Comparison of ENCODE assay signal across 11 cellular contexts in genomic region chr1:201917362-201918033, GRCh38. TPM values are rescaled to one million over a fixed set of nuclear protein-coding genes. Genes with fewer than 3 reads are reported as not detected.
DNase-seq lines count a peak whose midpoint lies in the region; ATAC-seq and TF ChIP-seq lines count a peak whose summit lies in the region.
"Had no signal": no experiment of that assay in that cellular context is flagged by ENCODE, and none has a peak within 500 bp of the region (broad histone marks: within the 10 kb centered on the region; RNA-seq: fewer than 3 reads in every experiment).

No MANE protein-coding gene starts in this region.

- H2AFZ ChIP-seq in MM.1S (ENCODE audit: low read length) = no peak overlapping the region

- H3K4me2 ChIP-seq in MM.1S (ENCODE audit: low read depth, low read length) = no peak overlapping the region

- DNase-seq in H4 (ENCODE audit: low spot score) = peak; percentile 77
- peak; percentile 96 for DNase-seq in MCF 10A (ENCODE audit: unreplicated experiment)
- peak; percentile 91 for DNase-seq in iris pigment epithelial cell (ENCODE audit: low read depth)
- no peak for DNase-seq in HPDE6-E6E7 (ENCODE audit: extremely low spot score)
- DNase-seq in T1000 (lab: John Stamatoyannopoulos, UW) = no peak
- DNase-seq in MM.1S = no peak
- DNase-seq: activated T-cell treated with anti-CD3 and anti-CD28 coated beads for 4 hours, hippocampal formation had no signal

- H3K9me2 ChIP-seq in MM.1S (replicated peaks; ENCODE audit: insufficient read depth, low read length) = no peaks in the 10 kb centered on the region

- no peak for ATAC-seq in GM18867 (IDR thresholded peaks at IDR 0.05; ENCODE audit: unreplicated experiment)

- CTCF ChIA-PET in MCF 10A (lab: Yijun Ruan, JAX) = interaction anchor here (0.6 to 9.2 kb wide), 9 partner anchors 21 to 1122 kb away, joined by 3 to 83 read pairs (median 4); no protein-coding TSS in a partner anchor

- H3K27ac ChIP-seq in skin epidermis (peak overlapping the region in 17 of 21 experiments; percentile 1 to 81 (median 40)), MM.1S (ENCODE audit: low read length) (no peak overlapping the region)
- H3K27ac ChIP-seq: SK-N-MC had no signal

- intact Hi-C loops in MCF 10A (cut with micrococcal nuclease) = no loop called here

- no peaks in the 10 kb centered on the region for H3K9me3 ChIP-seq in MM.1S (replicated peaks; ENCODE audit: insufficient read depth, low read length)

- no peaks in the 10 kb centered on the region for H4K20me1 ChIP-seq in MM.1S (ENCODE audit: insufficient read depth, low read length)

- H3K36me3 ChIP-seq in MM.1S (replicated peaks; ENCODE audit: insufficient read depth, low read length) = no peaks in the 10 kb centered on the region

- H3K4me3 Mint-ChIP-seq in MCF 10A (ENCODE audit: unreplicated experiment) = no peak overlapping the region

- H3K4me3 ChIP-seq in skin epidermis (no peak overlapping the region), MM.1S (ENCODE audit: low read length) (no peak overlapping the region)
- H3K4me3 ChIP-seq: SK-N-MC had no signal

- no peak overlapping the region for H3K9ac ChIP-seq in MM.1S (ENCODE audit: low read length)

- no TSS peak for BruUV-seq in MCF 10A (replicated peaks; lab: Mats Ljungman, UMichigan)

- H3K27ac Mint-ChIP-seq in MCF 10A (ENCODE audit: low read depth, unreplicated experiment) = peak overlapping the region; percentile 11

- no peaks in the 10 kb centered on the region for H3K9me3 Mint-ChIP-seq in MCF 10A (ENCODE audit: unreplicated experiment)

- H3K79me2 ChIP-seq in MM.1S (ENCODE audit: low read length) = no peaks in the 10 kb centered on the region

- peaks cover 4% of the 10 kb centered on the region; the same call in 1 of the 2 replicates for H3K4me1 ChIP-seq in MM.1S (ENCODE audit: low read length)

- no peaks in the 10 kb centered on the region for H3K27me3 ChIP-seq in MM.1S (replicated peaks; ENCODE audit: insufficient read depth, low read length)

- peaks cover 11% of the 10 kb centered on the region for H3K27me3 Mint-ChIP-seq in MCF 10A (ENCODE audit: insufficient read depth, unreplicated experiment)

- POLR2A ChIA-PET in MCF 10A (lab: Yijun Ruan, JAX) = interaction anchor here (0.7 to 2.9 kb wide), 16 partner anchors 13 to 429 kb away, joined by 3 to 24 read pairs (median 3); partner anchors contain the start of genes RNPEP and TIMM17A

- TF ChIP-seq CTCF in MCF 10A (IDR thresholded peaks at IDR 0.05; ENCODE audit: unreplicated experiment) = no peak
- TF ChIP-seq CTCF in MM.1S (IDR thresholded peaks at IDR 0.05; ENCODE audit: low read length) = no peak

- H3F3A ChIP-seq in MM.1S (ENCODE audit: insufficient read depth, low read length) = no peaks in the 10 kb centered on the region

- H3K4me1 Mint-ChIP-seq in MCF 10A (ENCODE audit: insufficient read depth, unreplicated experiment) = peaks cover 34% of the 10 kb centered on the region

- H3K36me3 Mint-ChIP-seq in MCF 10A (ENCODE audit: insufficient read depth, unreplicated experiment) = peaks cover 6% of the 10 kb centered on the region

RNA-seq across cellular contexts. Expression of gene SHISA4, which starts 28.8 kb away (rescaled TPM):
- total RNA-seq in H4 (2014; rRNA removed; shearing (Covaris generic)) = 46.3 and 56.1 TPM in 2 replicates
- total RNA-seq in MCF 10A (2022) = 7.6 and 20.9 TPM in 2 replicates

RNA-seq across cellular contexts. Expression of gene LMOD1, which starts 28.9 kb away (rescaled TPM):
- 0.10 TPM in 1 of 2 replicates, not detected in the other for total RNA-seq in H4 (2014; rRNA removed; shearing (Covaris generic))
- total RNA-seq in MCF 10A (2022) = not detected in 2 replicates

RNA-seq across cellular contexts. Expression of gene TIMM17A, which starts 37.8 kb away (rescaled TPM):
- 132 and 143 TPM in 2 replicates for total RNA-seq in H4 (2014; rRNA removed; shearing (Covaris generic))
- 157 and 171 TPM in 2 replicates for total RNA-seq in MCF 10A (2022)

Comparison
In these comparisons a context has a peak if more than half of its experiments do, and no peak if none do; other contexts are left out.
1. DNase-seq: peak in H4 (single experiment), MCF 10A (single experiment) and iris pigment epithelial cell (single experiment); none in HPDE6-E6E7 (single experiment), T1000 (single experiment) and MM.1S (single experiment).